In genomic region chr1:225882008-225882698, GRCh38 we compare ENCODE assay signal across 8 cellular contexts. TPM values are rescaled to one million over a fixed set of nuclear protein-coding genes. Genes with fewer than 3 reads are reported as not detected.
DNase-seq lines count a peak whose midpoint lies in the region; ATAC-seq and TF ChIP-seq lines count a peak whose summit lies in the region.

TSS of gene TMEM63A (minus strand) at chr1:225882380. CDS start at chr1:225877580, 4,800 bp downstream.

- ATAC-seq in GM19351 (IDR thresholded peaks at IDR 0.05; ENCODE audit: unreplicated experiment), result peak; percentile 82
- peak; percentile 64 for ATAC-seq in HG03521 (IDR thresholded peaks at IDR 0.05; ENCODE audit: unreplicated experiment)
- peak; percentile 88 for ATAC-seq in omental fat pad (ENCODE audit: low FRiP score)

- H3K9me3 ChIP-seq in testis, result no peaks in the 10 kb centered on the region

- no peaks in the 10 kb centered on the region for H3K9me3 Mint-ChIP-seq in activated naive CD4-positive, alpha-beta T cell treated with anti-CD3 and anti-CD28 coated beads for 36 hours

- peaks cover 40% of the 10 kb centered on the region for H3K4me1 ChIP-seq in testis

- TF ChIP-seq CTCF in omental fat pad (IDR thresholded peaks at IDR 0.05) (no peak), testis (IDR thresholded peaks at IDR 0.05) (peak in 2 of 3 experiments; percentile 29 to 39)

- in situ Hi-C loops in SK-MEL-5 (cut with HindIII; ENCODE audit: low pct_unique_long_range_greater_than_20kb, low sequenced_read_pairs), result no loop called here

- peak within 1 kb of the TSS; percentile 90 to 94 for H3K4me3 ChIP-seq in testis

- H3K4me1 Mint-ChIP-seq in activated naive CD4-positive, alpha-beta T cell treated with anti-CD3 and anti-CD28 coated beads for 36 hours (ENCODE audit: low read depth), result peaks cover 49% of the 10 kb centered on the region

- H3K27me3 ChIP-seq in testis, result no peaks in the 10 kb centered on the region

- peak within 1 kb of the TSS; percentile 91 for H3K27ac Mint-ChIP-seq in activated naive CD4-positive, alpha-beta T cell treated with anti-CD3 and anti-CD28 coated beads for 36 hours

- no peaks in the 10 kb centered on the region for H3K36me3 ChIP-seq in testis (ENCODE audit: low read depth, missing control alignments)

- H3K4me3 Mint-ChIP-seq in activated naive CD4-positive, alpha-beta T cell treated with anti-CD3 and anti-CD28 coated beads for 36 hours, result peak within 1 kb of the TSS; percentile 92

- no peak for TF ChIP-seq POLR2A in testis (IDR thresholded peaks at IDR 0.05)

- peaks cover 2% of the 10 kb centered on the region for H3K36me3 Mint-ChIP-seq in activated naive CD4-positive, alpha-beta T cell treated with anti-CD3 and anti-CD28 coated beads for 36 hours (ENCODE audit: low read depth)

- intact Hi-C loops in activated naive CD4-positive, alpha-beta T cell treated with anti-CD3 and anti-CD28 coated beads for 36 hours (cut with micrococcal nuclease), result loop anchor here (1.0 to 5.0 kb wide), 3 partner anchors 71 to 115 kb away; partner anchors contain the start of genes EPHX1, SDE2 and SRP9
- intact Hi-C loops in testis (cut with DNase I; ENCODE audit: low total_unique reads), result no loop called here

- H3K27ac ChIP-seq in testis, result peak within 1 kb of the TSS; percentile 74 to 87

- peak; percentile 86 for DNase-seq in COLO668 (lab: John Stamatoyannopoulos, UW; ENCODE audit: unreplicated experiment)
- DNase-seq in SK-MEL-5 (ENCODE audit: low read depth, low spot score), result peak; percentile 75
- DNase-seq in activated naive CD4-positive, alpha-beta T cell treated with anti-CD3 and anti-CD28 coated beads for 36 hours, result peak; percentile 88
- DNase-seq in germinal center (ENCODE audit: low spot score), result peak; percentile 92
- DNase-seq in omental fat pad (ENCODE audit: low spot score), result peak; percentile 81
- peak; percentile 94 for DNase-seq in testis

- CTCF ChIA-PET in activated naive CD4-positive, alpha-beta T cell treated with anti-CD3 and anti-CD28 coated beads for 36 hours (lab: Charles Lee), result interaction anchor here (0.6 to 3.6 kb wide), 13 partner anchors 9 to 407 kb away, joined by 3 to 22 read pairs (median 4); partner anchors contain the start of gene SRP9

- WGBS in testis, 2 donors, result 0% methylated on average over 10 to 36 of the region's 63 CpGs

- no peaks in the 10 kb centered on the region for H3K27me3 Mint-ChIP-seq in activated naive CD4-positive, alpha-beta T cell treated with anti-CD3 and anti-CD28 coated beads for 36 hours (ENCODE audit: low read depth)

RNA-seq across cellular contexts. Expression of gene TMEM63A, which starts in this region (rescaled TPM):
- total RNA-seq in SK-MEL-5 (2014; rRNA removed; shearing (Covaris generic)), result 7.4 and 11.6 TPM in 2 replicates
- 17.2 and 24.5 TPM in 2 replicates for polyA plus RNA-seq in SK-MEL-5 (2015; cell fraction: cytosol; rRNA removed)
- polyA plus RNA-seq in SK-MEL-5 (2015; cell fraction: nucleus; rRNA removed), result 119 and 148 TPM in 2 replicates
- 10 to 100 TPM; 34.3 to 34.7 TPM for total RNA-seq in activated naive CD4-positive, alpha-beta T cell treated with anti-CD3 and anti-CD28 coated beads for 36 hours
- 10 to 100 TPM; 27.6 to 93.3 (median 41.5) TPM for total RNA-seq in omental fat pad
- 10 to 100 TPM; 46.9 to 51.7 TPM for total RNA-seq in testis
- 13.6 TPM for polyA plus RNA-seq in testis (ENCODE audit: insufficient read depth, low read depth, low replicate concordance)

Comparison
In these comparisons a context has a peak if more than half of its experiments do, and no peak if none do; other contexts are left out.
1. Peak in every context shown above with its lines: DNase-seq, ATAC-seq, H3K4me3 ChIP-seq and H3K27ac ChIP-seq.
2. CTCF ChIP-seq: peak in testis (2 of 3); none in omental fat pad (0 of 3).